Comparison of ENCODE assay signal across 23 cellular contexts in genomic region chr18:49499046-49499637, GRCh38. TPM values are rescaled to one million over a fixed set of nuclear protein-coding genes. Genes with fewer than 3 reads are reported as not detected.
DNase-seq lines count a peak whose midpoint lies in the region; ATAC-seq, FAIRE-seq and TF ChIP-seq lines count a peak whose summit lies in the region.
"Had no signal": no experiment of that assay in that cellular context is flagged by ENCODE, and none has a peak within 500 bp of the region (broad histone marks: within the 10 kb centered on the region; RNA-seq: fewer than 3 reads in every experiment).

No MANE protein-coding gene starts in this region.

- H3K27ac ChIP-seq in HUES48 (ENCODE audit: low read depth, low read length) (peak overlapping the region; percentile 36), K562 (ENCODE audit: extremely low read depth, low read depth, low read length) (no peak overlapping the region), mesendoderm (ENCODE audit: low read depth, low read length) (no peak overlapping the region)
- H3K27ac ChIP-seq: A549; BLaER1 treated with 17β-estradiol and CSF1 and Interleukin-3, amounts not matched to agents 10 nM and 100 nM; HL-60; KMS-11 had no signal

- H2AFZ ChIP-seq in K562 (ENCODE audit: low read depth, low read length) = peak overlapping the region; percentile 77

- no peak for FAIRE-seq in K562 (lab: Jason Lieb, UNC)
- FAIRE-seq: A549, D721Med, G401.6, GM12878 had no signal

- intact Hi-C loops in K562 (cut with micrococcal nuclease) = no loop called here

- H4K8ac ChIP-seq in mesendoderm (ENCODE audit: low read depth, low read length) = no peak overlapping the region

- no peak for TF ChIP-seq CTCF in K562 (IDR thresholded peaks at IDR 0.05 in 2 of 3, conservative IDR thresholded peaks at IDR 0.05 in 1 of 3; ENCODE audit: insufficient read depth in 2 of 3, low read depth in 1 of 3, low read length in 3 of 3)

- no peaks in the 10 kb centered on the region for H3K9me1 ChIP-seq in K562 (ENCODE audit: control insufficient read depth, insufficient read depth, low read length)

- H3K4me3 ChIP-seq in HUES48 (ENCODE audit: low read depth, low read length) (no peak overlapping the region; the same call in 1 of the 2 replicates), K562 (no peak overlapping the region), mesendoderm (ENCODE audit: low read length) (no peak overlapping the region)
- H3K4me3 ChIP-seq: A549; BLaER1 treated with 17β-estradiol and CSF1 and Interleukin-3, amounts not matched to agents 10 nM and 100 nM; GM12878 had no signal

- TF ChIP-seq EP300 in K562 (IDR thresholded peaks at IDR 0.05; ENCODE audit: low read length) = no peak

- DNase-seq in ELF-1 (ENCODE audit: low read depth, low spot score) (peak; percentile 58), K562 (ENCODE audit: extremely low read depth in 1 of 4, low spot score in 3 of 4) (no peak), mesendoderm (no peak), cerebellar cortex (ENCODE audit: low spot score) (no peak), immature natural killer cell (no peak)
- DNase-seq in stimulated activated CD4-positive, alpha-beta T cell treated with anti-CD3 and anti-CD28 coated beads, Interleukin-12 subunit alpha, Interleukin-12 subunit beta, amount 100 ng/mL, for 4 hours = no peak
- DNase-seq: CD8-positive, alpha-beta memory T cell; DMS79; NCI-H1048; NCI-H1436 treated with DMSO at 0.1 percent for 48 hours; NCI-H2081 treated with DMSO at 0.1 percent for 48 hours; NCI-H510A; NCI-H82 had no signal

- peaks cover 20% of the 10 kb centered on the region; the same call in 1 of the 2 replicates for H3K4me1 ChIP-seq in HUES48 (ENCODE audit: control insufficient read depth, insufficient read depth, low read length)
- H3K4me1 ChIP-seq in K562 (replicated peaks in 1 of 2; ENCODE audit: control insufficient read depth in 2 of 2, insufficient read depth in 2 of 2, low read length in 2 of 2) = peaks cover 4 to 13% of the 10 kb centered on the region in 2 experiments; a peak in 3 of 5 replicates
- H3K4me1 ChIP-seq in mesendoderm (ENCODE audit: control insufficient read depth, low read depth, low read length) = no peaks in the 10 kb centered on the region
- H3K4me1 ChIP-seq: BLaER1 treated with 17β-estradiol and CSF1 and Interleukin-3, amounts not matched to agents 10 nM and 100 nM had no signal

- no peak overlapping the region for H3K4ac ChIP-seq in mesendoderm (ENCODE audit: low read depth, low read length)

- TF ChIP-seq POLR2A in K562 (conservative IDR thresholded peaks at IDR 0.05) = no peak

- H3K56ac ChIP-seq in mesendoderm (ENCODE audit: low read length) = peak overlapping the region; percentile 74

- CTCF ChIA-PET in K562 (lab: Yijun Ruan, JAX; ENCODE audit: low intra/inter-chr PET ratio) = no interaction called here

- no peak overlapping the region for H2AK5ac ChIP-seq in mesendoderm (ENCODE audit: low read length)

- H3K4me3 Mint-ChIP-seq in immature natural killer cell = no peak overlapping the region
- H3K4me3 Mint-ChIP-seq: CD8-positive, alpha-beta memory T cell had no signal

- H3K27me3 Mint-ChIP-seq in immature natural killer cell (ENCODE audit: low read depth in 3 of 3) = peaks cover 6 to 9% (median 8%) of the 10 kb centered on the region in 3 donors

- H3K27ac Mint-ChIP-seq in immature natural killer cell = peak overlapping the region in 1 of 6 donors; percentile 53

- H3K23ac ChIP-seq in mesendoderm (ENCODE audit: low read length) = no peak overlapping the region

- H3K4me2 ChIP-seq in K562 (ENCODE audit: insufficient read depth, low read length) (peak overlapping the region; percentile 33; the same call in 1 of the 2 replicates), mesendoderm (ENCODE audit: low read length) (no peak overlapping the region)
- H3K4me2 ChIP-seq: A549; BLaER1 treated with 17β-estradiol and CSF1 and Interleukin-3, amounts not matched to agents 10 nM and 100 nM; KMS-11 had no signal

- no peaks in the 10 kb centered on the region for H3K79me2 ChIP-seq in K562 (ENCODE audit: control insufficient read depth, insufficient read depth, low read length)
- H3K79me2 ChIP-seq in mesendoderm (ENCODE audit: control insufficient read depth, insufficient read depth, low read length) = no peaks in the 10 kb centered on the region

- ATAC-seq in K562 (peak; percentile 68), GM21723 (IDR thresholded peaks at IDR 0.05; ENCODE audit: unreplicated experiment) (no peak)
- ATAC-seq: A549, GM12878, Panc1 had no signal

- no peaks in the 10 kb centered on the region for H3K36me3 ChIP-seq in HUES48 (ENCODE audit: control insufficient read depth, insufficient read depth, low read length)
- H3K36me3 ChIP-seq in K562 (ENCODE audit: control insufficient read depth, insufficient read depth, low read length) = no peaks in the 10 kb centered on the region
- no peaks in the 10 kb centered on the region for H3K36me3 ChIP-seq in mesendoderm (ENCODE audit: control insufficient read depth, insufficient read depth, low read length)
- H3K36me3 ChIP-seq: BLaER1 treated with 17β-estradiol and CSF1 and Interleukin-3, amounts not matched to agents 10 nM and 100 nM had no signal

- no peak overlapping the region for H4K5ac ChIP-seq in mesendoderm (ENCODE audit: low read length)

- no peak overlapping the region for H2BK120ac ChIP-seq in mesendoderm (ENCODE audit: low read depth, low read length)

- H3K9ac ChIP-seq in HUES48 (ENCODE audit: low read depth, low read length) = no peak overlapping the region
- H3K9ac ChIP-seq in K562 (ENCODE audit: insufficient read depth in 1 of 2, low read depth in 2 of 2, low read length in 2 of 2) = peak overlapping the region in 1 of 2 experiments; percentile 56; a peak in 1 of 4 replicates
- H3K9ac ChIP-seq in mesendoderm (ENCODE audit: low read length) = no peak overlapping the region
- H3K9ac ChIP-seq: BLaER1 treated with 17β-estradiol and CSF1 and Interleukin-3, amounts not matched to agents 10 nM and 100 nM; KMS-11 had no signal

- no peak overlapping the region for H3K18ac ChIP-seq in mesendoderm (ENCODE audit: low read length)

- no peak overlapping the region for H2BK5ac ChIP-seq in mesendoderm (ENCODE audit: low read length)

- no peaks in the 10 kb centered on the region for H3K9me3 Mint-ChIP-seq in immature natural killer cell

- H3K27me3 ChIP-seq in HUES48 (ENCODE audit: control insufficient read depth, insufficient read depth, low read length) (no peaks in the 10 kb centered on the region), K562 (ENCODE audit: control insufficient read depth in 2 of 2, insufficient read depth in 2 of 2, low read length in 2 of 2) (no peaks in the 10 kb centered on the region), mesendoderm (ENCODE audit: insufficient read depth, low read length, poor library complexity) (no peaks in the 10 kb centered on the region)
- H3K27me3 ChIP-seq: BLaER1 treated with 17β-estradiol and CSF1 and Interleukin-3, amounts not matched to agents 10 nM and 100 nM had no signal

- BruUV-seq in K562 (replicated peaks; lab: Mats Ljungman, UMichigan) = no TSS peak

- H3K4me1 Mint-ChIP-seq in immature natural killer cell = no peaks in the 10 kb centered on the region
- H3K4me1 Mint-ChIP-seq: CD8-positive, alpha-beta memory T cell had no signal

- H3K9me3 ChIP-seq in HUES48 (ENCODE audit: control insufficient read depth, insufficient read depth, low read length) (no peaks in the 10 kb centered on the region), K562 (replicated peaks; ENCODE audit: control insufficient read depth, insufficient read depth, low read depth, low read length) (no peaks in the 10 kb centered on the region)
- H3K9me3 ChIP-seq: A549; BLaER1 treated with 17β-estradiol and CSF1 and Interleukin-3, amounts not matched to agents 10 nM and 100 nM had no signal

- WGBS in K562 (ENCODE audit: insufficient coverage, low coverage, missing lambda C conversion rate) = 49% methylated on average over 9 of the region's 16 CpGs
- no CpG with 5 or more reads among the region's 16 CpGs for WGBS in mesendoderm (ENCODE audit: extremely low coverage, insufficient coverage, low lambda C conversion rate)

- H2BK15ac ChIP-seq in mesendoderm (replicated peaks; ENCODE audit: low read depth) = no peak overlapping the region

- in situ Hi-C loops in K562 (cut with MboI) = no loop called here

- H4K20me1 ChIP-seq in K562 (replicated peaks; ENCODE audit: control insufficient read depth, insufficient read depth, low read length) = no peaks in the 10 kb centered on the region
- H4K20me1 ChIP-seq: BLaER1 treated with 17β-estradiol and CSF1 and Interleukin-3, amounts not matched to agents 10 nM and 100 nM had no signal

- no peaks in the 10 kb centered on the region for H3K36me3 Mint-ChIP-seq in immature natural killer cell
- H3K36me3 Mint-ChIP-seq: CD8-positive, alpha-beta memory T cell had no signal

- no peaks in the 10 kb centered on the region for H3K79me1 ChIP-seq in mesendoderm (ENCODE audit: low read length)

- POLR2A ChIA-PET in K562 (lab: Yijun Ruan, JAX) = no interaction called here

- no peak for TF ChIP-seq RAD21 in K562 (CRISPR knock-in tag; conservative IDR thresholded peaks at IDR 0.05 in 1 of 2, IDR thresholded peaks at IDR 0.05 in 1 of 2)

RNA-seq across cellular contexts. Expression of gene RPL17, which starts 6.9 kb away (rescaled TPM):
- total RNA-seq in K562 (2011; cell fraction: chromatin; rRNA removed; ENCODE audit: low replicate concordance) = 447 and 823 TPM in 2 replicates
- total RNA-seq in K562 (2011; cell fraction: nucleolus; rRNA removed) = 475 and 541 TPM in 2 replicates
- 825 and 1,264 TPM in 2 replicates for total RNA-seq in K562 (2011; cell fraction: nucleoplasm; rRNA removed)
- total RNA-seq in K562 (2014; rRNA removed) (1,802 and 1,882 TPM in 2 replicates), K562 (2014; rRNA removed; fragmentation: Illumina TruSeq; extraction: Trizol) (2,908 and 3,069 TPM in 2 replicates), K562 (2015; rRNA removed; fragmentation: Illumina TruSeq; extraction: Trizol) (2,586 and 2,715 TPM in 2 replicates), K562 (2021) (1,616 and 1,743 TPM in 2 replicates)
- polyA plus RNA-seq in K562 (2011; rRNA removed) (3,820 and 3,853 TPM in 2 replicates), K562 (2014; fragmentation: Illumina TruSeq; extraction: Trizol) (2,347 and 2,369 TPM in 2 replicates), K562 (2014; fragmentation: Nextera tagmentation; extraction: Ambion mirVana) (1,000 to 10,000 TPM; 1,742 to 1,931 TPM), K562 (2014; rRNA removed) (2,595 and 2,810 TPM in 2 replicates), immature natural killer cell (1,000 to 10,000 TPM in 1 of 3 donors, 100 to 1,000 TPM in 2; 713 to 1,228 (median 972) TPM)
- polyA plus RNA-seq in K562 (2011; cell fraction: cytosol; rRNA removed) = 1,711 and 3,017 TPM in 2 replicates
- 903 and 1,882 TPM in 2 replicates for polyA plus RNA-seq in K562 (2011; cell fraction: nucleus; rRNA removed)
- 3,078 and 3,615 TPM in 2 replicates for polyA plus RNA-seq in K562 (2012)
- 1,907 and 2,118 TPM in 2 replicates for polyA minus RNA-seq in K562 (2011; rRNA and poly(A)+ RNA removed)
- 464 and 522 TPM in 2 replicates for polyA minus RNA-seq in K562 (2011; cell fraction: cytosol; rRNA and poly(A)+ RNA removed)
- 222 and 477 TPM in 2 replicates for polyA minus RNA-seq in K562 (2011; cell fraction: nucleus; rRNA and poly(A)+ RNA removed)
- polyA plus RNA-seq in mesendoderm (2013, experiment 1 of 2) = 4,812 TPM
- polyA plus RNA-seq in mesendoderm (2013, experiment 2 of 2) = 4,866 TPM

RNA-seq across cellular contexts. Expression of gene C18orf32, which starts 12.1 kb away (rescaled TPM):
- total RNA-seq in K562 (2011; cell fraction: chromatin; rRNA removed; ENCODE audit: low replicate concordance) = 5.0 and 10.9 TPM in 2 replicates
- 4.2 and 5.0 TPM in 2 replicates for total RNA-seq in K562 (2011; cell fraction: nucleolus; rRNA removed)
- total RNA-seq in K562 (2011; cell fraction: nucleoplasm; rRNA removed) = 6.8 and 14.1 TPM in 2 replicates
- total RNA-seq in K562 (2014; rRNA removed) = 8.5 and 9.6 TPM in 2 replicates
- total RNA-seq in K562 (2014; rRNA removed; fragmentation: Illumina TruSeq; extraction: Trizol) = 20.1 and 25.8 TPM in 2 replicates
- 10.5 and 14.3 TPM in 2 replicates for total RNA-seq in K562 (2015; rRNA removed; fragmentation: Illumina TruSeq; extraction: Trizol)
- total RNA-seq in K562 (2021) = 20.4 and 23.2 TPM in 2 replicates
- 11.5 and 18.7 TPM in 2 replicates for polyA plus RNA-seq in K562 (2011; rRNA removed)
- 10.0 and 11.9 TPM in 2 replicates for polyA plus RNA-seq in K562 (2011; cell fraction: cytosol; rRNA removed)
- polyA plus RNA-seq in K562 (2011; cell fraction: nucleus; rRNA removed) = 3.9 and 6.2 TPM in 2 replicates
- polyA plus RNA-seq in K562 (2012) = 12.6 and 22.2 TPM in 2 replicates
- polyA plus RNA-seq in K562 (2014; fragmentation: Illumina TruSeq; extraction: Trizol) = 17.6 and 21.2 TPM in 2 replicates
- polyA plus RNA-seq in K562 (2014; fragmentation: Nextera tagmentation; extraction: Ambion mirVana) = 10 to 100 TPM; 30.1 to 35.0 TPM
- 28.8 and 32.5 TPM in 2 replicates for polyA plus RNA-seq in K562 (2014; rRNA removed)
- polyA minus RNA-seq in K562 (2011; rRNA and poly(A)+ RNA removed) = 1.6 and 2.2 TPM in 2 replicates
- 2.4 and 4.2 TPM in 2 replicates for polyA minus RNA-seq in K562 (2011; cell fraction: cytosol; rRNA and poly(A)+ RNA removed)
- 1.5 and 3.1 TPM in 2 replicates for polyA minus RNA-seq in K562 (2011; cell fraction: nucleus; rRNA and poly(A)+ RNA removed)
- polyA plus RNA-seq in mesendoderm (2013, experiment 1 of 2) = 35.0 TPM
- polyA plus RNA-seq in mesendoderm (2013, experiment 2 of 2) = 34.4 TPM
- polyA plus RNA-seq in immature natural killer cell = 100 to 1,000 TPM; 106 to 170 (median 122) TPM

RNA-seq across cellular contexts. Expression of gene DYM, which starts 38.7 kb away (rescaled TPM):
- 77.7 and 126 TPM in 2 replicates for total RNA-seq in K562 (2011; cell fraction: chromatin; rRNA removed; ENCODE audit: low replicate concordance)
- 56.0 and 58.8 TPM in 2 replicates for total RNA-seq in K562 (2011; cell fraction: nucleolus; rRNA removed)
- 42.7 and 53.3 TPM in 2 replicates for total RNA-seq in K562 (2011; cell fraction: nucleoplasm; rRNA removed)
- total RNA-seq in K562 (2014; rRNA removed) (29.4 and 51.0 TPM in 2 replicates), K562 (2014; rRNA removed; fragmentation: Illumina TruSeq; extraction: Trizol) (23.9 and 29.3 TPM in 2 replicates), K562 (2015; rRNA removed; fragmentation: Illumina TruSeq; extraction: Trizol) (22.3 and 28.7 TPM in 2 replicates), K562 (2021) (40.3 and 42.4 TPM in 2 replicates)
- polyA plus RNA-seq in K562 (2011; rRNA removed) (60.0 and 66.2 TPM in 2 replicates), K562 (2014; fragmentation: Illumina TruSeq; extraction: Trizol) (18.3 and 22.5 TPM in 2 replicates), K562 (2014; fragmentation: Nextera tagmentation; extraction: Ambion mirVana) (1 to 10 TPM; 5.2 to 8.4 TPM), K562 (2014; rRNA removed) (18.9 and 23.3 TPM in 2 replicates), immature natural killer cell (10 to 100 TPM; 29.6 to 51.1 (median 31.2) TPM)
- 23.0 and 31.2 TPM in 2 replicates for polyA plus RNA-seq in K562 (2011; cell fraction: cytosol; rRNA removed)
- 27.0 and 29.3 TPM in 2 replicates for polyA plus RNA-seq in K562 (2011; cell fraction: nucleus; rRNA removed)
- 18.6 and 57.1 TPM in 2 replicates for polyA plus RNA-seq in K562 (2012)
- 64.2 and 82.7 TPM in 2 replicates for polyA minus RNA-seq in K562 (2011; rRNA and poly(A)+ RNA removed)
- polyA minus RNA-seq in K562 (2011; cell fraction: cytosol; rRNA and poly(A)+ RNA removed) = 32.9 and 33.6 TPM in 2 replicates
- 81.0 and 89.4 TPM in 2 replicates for polyA minus RNA-seq in K562 (2011; cell fraction: nucleus; rRNA and poly(A)+ RNA removed)
- polyA plus RNA-seq in mesendoderm (2013, experiment 1 of 2) = 39.7 TPM
- polyA plus RNA-seq in mesendoderm (2013, experiment 2 of 2) = 40.0 TPM
